8 cellular contexts compared by ENCODE assay signal in the genomic region with DNA sequence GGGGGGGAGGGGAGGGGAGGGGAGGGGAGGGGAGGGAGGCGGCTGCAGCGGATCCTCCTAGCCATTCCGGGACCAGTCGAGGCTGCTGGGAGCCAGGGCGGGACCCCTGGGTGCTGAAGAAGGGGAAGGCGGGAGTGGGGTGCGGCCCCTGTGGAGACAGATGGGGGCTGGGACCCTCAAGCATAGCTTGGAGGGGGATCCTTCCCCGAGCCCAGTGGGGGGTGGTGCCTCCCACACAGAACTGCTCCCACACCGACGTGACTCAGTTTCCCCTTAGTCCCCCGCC. TPM values are rescaled to one million over a fixed set of nuclear protein-coding genes. Genes with fewer than 3 reads are reported as not detected.
DNase-seq lines count a peak whose midpoint lies in the region; ATAC-seq and TF ChIP-seq lines count a peak whose summit lies in the region.

No MANE protein-coding gene starts in this region.

- intact Hi-C loops in dorsolateral prefrontal cortex (cut with DNase I), result loop anchor here in 1 of 2 donors (10.0 kb wide), 1 partner anchor 182 kb away; the partner anchor contains the start of gene MXD3

- peak overlapping the region; percentile 91 for H3K4me3 ChIP-seq in AG10803 (ENCODE audit: low read length)
- peak overlapping the region; percentile 40 to 86 (median 73) for H3K4me3 ChIP-seq in dorsolateral prefrontal cortex

- H3K4me1 Mint-ChIP-seq in nephron progenitor cell, result peaks cover 73% of the 10 kb centered on the region

- ATAC-seq in GM19455 (IDR thresholded peaks at IDR 0.05; ENCODE audit: unreplicated experiment), result no peak
- no peak for ATAC-seq in HG03457 (IDR thresholded peaks at IDR 0.05; ENCODE audit: unreplicated experiment)
- ATAC-seq in HG03521 (IDR thresholded peaks at IDR 0.05; ENCODE audit: unreplicated experiment), result no peak
- ATAC-seq in HG03520 (IDR thresholded peaks at IDR 0.05; ENCODE audit: unreplicated experiment), result no peak

- H3K27me3 Mint-ChIP-seq in nephron progenitor cell (ENCODE audit: low read depth, poor library complexity), result peaks cover 16% of the 10 kb centered on the region

- H3K36me3 Mint-ChIP-seq in nephron progenitor cell (ENCODE audit: low read depth), result peaks cover 8% of the 10 kb centered on the region

- H3K9me3 ChIP-seq in KOPT-K1 (ENCODE audit: insufficient read depth, low read length, poor library complexity, severe bottlenecking), result no peaks in the 10 kb centered on the region

- H3K27ac Mint-ChIP-seq in nephron progenitor cell, result no peak overlapping the region

- peak overlapping the region; percentile 53 for H3K27ac ChIP-seq in KOPT-K1 (ENCODE audit: low read depth, low read length, poor library complexity, severe bottlenecking)
- peak overlapping the region in 48 of 59 donors; percentile 16 to 90 (median 72) for H3K27ac ChIP-seq in dorsolateral prefrontal cortex

- peak overlapping the region; percentile 89 for H3K4me3 Mint-ChIP-seq in nephron progenitor cell

- no peaks in the 10 kb centered on the region for H3K9me3 Mint-ChIP-seq in nephron progenitor cell

- TF ChIP-seq CTCF in AG10803 (conservative IDR thresholded peaks at IDR 0.05; ENCODE audit: low read length) (no peak), dorsolateral prefrontal cortex (IDR thresholded peaks at IDR 0.05 in 54 of 56, conservative IDR thresholded peaks at IDR 0.05 in 2 of 56; ENCODE audit: low read depth in 1 of 56, partially characterized antibody in 56 of 56) (no peak), nephron progenitor cell (IDR thresholded peaks at IDR 0.05) (no peak)

- H3K36me3 ChIP-seq in KOPT-K1 (ENCODE audit: insufficient read depth, low read length), result no peaks in the 10 kb centered on the region

- H3K27me3 ChIP-seq in dorsolateral prefrontal cortex, result peaks cover 0 to 10% (median 0%) of the 10 kb centered on the region in 45 donors

- DNase-seq in AG10803 (ENCODE audit: low read depth), result no peak
- no peak for DNase-seq in dorsolateral prefrontal cortex
- DNase-seq in nephron progenitor cell, result no peak

RNA-seq across cellular contexts. Expression of gene PDLIM7, which starts 0.5 kb away (rescaled TPM):
- 10 to 100 TPM; 12.0 to 88.0 (median 35.5) TPM for total RNA-seq in dorsolateral prefrontal cortex

RNA-seq across cellular contexts. Expression of gene DOK3, which starts 12.7 kb away (rescaled TPM):
- 10 to 100 TPM in 81 of 120 experiments, 1 to 10 TPM in 39; 4.4 to 26.7 (median 11.1) TPM for total RNA-seq in dorsolateral prefrontal cortex

RNA-seq across cellular contexts. Expression of gene DDX41, which starts 19.8 kb away (rescaled TPM):
- total RNA-seq in dorsolateral prefrontal cortex, result 100 to 1,000 TPM in 41 of 120 experiments, 10 to 100 TPM in 79; 59.7 to 128 (median 92.7) TPM

RNA-seq across cellular contexts. Expression of gene DBN1, which starts 23.5 kb away (rescaled TPM):
- 100 to 1,000 TPM in 63 of 120 experiments, 10 to 100 TPM in 57; 46.8 to 130 (median 101) TPM for total RNA-seq in dorsolateral prefrontal cortex

RNA-seq across cellular contexts. Expression of gene PRR7, which starts 50.3 kb away (rescaled TPM):
- total RNA-seq in dorsolateral prefrontal cortex, result 10 to 100 TPM in 119 of 120 experiments, 1 to 10 TPM in 1; 8.4 to 26.6 (median 16.7) TPM
